In the genomic region with DNA sequence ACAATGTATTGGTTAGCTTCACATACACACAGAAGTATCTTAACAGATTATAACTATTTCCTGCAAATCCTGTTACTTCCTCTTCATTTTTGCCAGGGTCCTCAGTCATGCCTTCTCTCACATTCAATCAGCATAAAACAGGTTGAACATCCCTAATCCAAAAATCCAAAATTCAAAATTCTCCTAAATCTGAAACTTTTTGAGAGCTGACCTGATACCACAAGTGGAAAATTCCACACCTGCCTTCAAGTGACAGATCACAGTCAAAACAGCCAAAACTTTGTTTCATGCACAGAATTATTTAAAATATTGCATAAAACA, we compare ENCODE assay signal across 1 cellular context.
TF ChIP-seq lines count a peak whose summit lies in the region.

No MANE protein-coding gene starts in this region.

TF ChIP-seq in HCT116, 20 proteins besides CTCF, POLR2A, EP300 and RAD21 (continued from another document):
- TF ChIP-seq TCF7L2 (IDR thresholded peaks at IDR 0.05; ENCODE audit: borderline replicate concordance, extremely low read depth, insufficient read depth, insufficient read length) (no peak), JUND (IDR thresholded peaks at IDR 0.05) (no peak), POLR2AphosphoS5 (IDR thresholded peaks at IDR 0.05; ENCODE audit: low read depth, low read length) (no peak)
